In genomic region chr12:7293670-7294069, GRCh38 we compare ENCODE assay signal across 29 cellular contexts. TPM values are rescaled to one million over a fixed set of nuclear protein-coding genes. Genes with fewer than 3 reads are reported as not detected.
"Had no signal": no experiment of that assay in that cellular context is flagged by ENCODE, and none has a peak within 500 bp of the region (broad histone marks: within the 10 kb centered on the region; RNA-seq: fewer than 3 reads in every experiment).

No MANE protein-coding gene starts in this region.

- H3K4me3 ChIP-seq: adrenal gland, MG63, Peyer's patch, SJSA1 had no signal

- H3K9me3 ChIP-seq: adrenal gland, Peyer's patch, SJSA1 had no signal

- H3K27ac ChIP-seq: adrenal gland, KMS-11, Peyer's patch, SJSA1 had no signal

- H3K27me3 ChIP-seq: adrenal gland, Peyer's patch, SJSA1 had no signal

- H3K4me1 ChIP-seq: adrenal gland, Peyer's patch, SJSA1 had no signal

- H3K36me3 ChIP-seq: adrenal gland, MG63, Peyer's patch, SJSA1 had no signal

- DNase-seq: activated CD4-positive, alpha-beta T cell treated with anti-CD3 and anti-CD28 coated beads for 4 hours; activated CD8-positive, alpha-beta memory T cell treated with anti-CD3 and anti-CD28 coated beads, Interleukin-2, amount 50 U/mL, for 4 hours; activated CD8-positive, alpha-beta T cell treated with anti-CD3 and anti-CD28 coated beads for 36 hours; activated gamma-delta T cell treated with Interleukin-2 at 50 U/mL for 16 hours; activated naive CD4-positive, alpha-beta T cell treated with anti-CD3 and anti-CD28 coated beads, Interleukin-2, amount 10 ng/mL, durations not matched to agents 7 days and 5 days; activated naive CD8-positive, alpha-beta T cell treated with anti-CD3 and anti-CD28 coated beads, Interleukin-2, amount 10 ng/mL, durations not matched to agents 7 days and 5 days; activated T-cell treated with anti-CD3 and anti-CD28 coated beads, Interleukin-2, amount 50 U/mL, for 72 hours; adrenal gland; anterior cingulate cortex; cerebellar nuclear complex; MG63; MV-4-11; NCI-H1092 treated with DMSO at 0.1 percent for 48 hours; NCI-H1417 treated with DMSO at 0.1 percent for 48 hours; NCI-H1694; NCI-H2029; NCI-H2107; NCI-H2171 treated with DMSO at 0.1 percent for 48 hours; NCI-H226; NCI-H82; Peyer's patch; SHP77 had no signal

- FAIRE-seq: TTC549 had no signal

- H3K4me2 ChIP-seq: KMS-11 had no signal

- H3K9ac ChIP-seq: KMS-11 had no signal

RNA-seq across cellular contexts. Expression of gene ACSM4, which starts 10.2 kb away (rescaled TPM):
- total RNA-seq: activated CD8-positive, alpha-beta T cell treated with anti-CD3 and anti-CD28 coated beads for 36 hours; activated naive CD8-positive, alpha-beta T cell treated with anti-CD3 and anti-CD28 coated beads, Interleukin-2, amount 10 ng/mL, durations not matched to agents 7 days and 5 days; activated T-cell treated with anti-CD3 and anti-CD28 coated beads, Interleukin-2, amount 50 U/mL, for 72 hours; activated T-helper 2 cell treated with anti-CD3 and anti-CD28 coated beads, Interferon-gamma antibody, Interleukin-2, Interleukin-4, amounts not matched to agents 10 μg/mL and 5 μg/mL and 100 μg/mL, durations not matched to agents 14 hours and 24 hours and 36 hours; adrenal gland; cardiac septum; NCI-H460; OCI-LY7; Peyer's patch; SJSA1 had no signal
- polyA plus RNA-seq: adrenal gland had no signal
